ENCODE assay signal across 7 cellular contexts in the genomic region with DNA sequence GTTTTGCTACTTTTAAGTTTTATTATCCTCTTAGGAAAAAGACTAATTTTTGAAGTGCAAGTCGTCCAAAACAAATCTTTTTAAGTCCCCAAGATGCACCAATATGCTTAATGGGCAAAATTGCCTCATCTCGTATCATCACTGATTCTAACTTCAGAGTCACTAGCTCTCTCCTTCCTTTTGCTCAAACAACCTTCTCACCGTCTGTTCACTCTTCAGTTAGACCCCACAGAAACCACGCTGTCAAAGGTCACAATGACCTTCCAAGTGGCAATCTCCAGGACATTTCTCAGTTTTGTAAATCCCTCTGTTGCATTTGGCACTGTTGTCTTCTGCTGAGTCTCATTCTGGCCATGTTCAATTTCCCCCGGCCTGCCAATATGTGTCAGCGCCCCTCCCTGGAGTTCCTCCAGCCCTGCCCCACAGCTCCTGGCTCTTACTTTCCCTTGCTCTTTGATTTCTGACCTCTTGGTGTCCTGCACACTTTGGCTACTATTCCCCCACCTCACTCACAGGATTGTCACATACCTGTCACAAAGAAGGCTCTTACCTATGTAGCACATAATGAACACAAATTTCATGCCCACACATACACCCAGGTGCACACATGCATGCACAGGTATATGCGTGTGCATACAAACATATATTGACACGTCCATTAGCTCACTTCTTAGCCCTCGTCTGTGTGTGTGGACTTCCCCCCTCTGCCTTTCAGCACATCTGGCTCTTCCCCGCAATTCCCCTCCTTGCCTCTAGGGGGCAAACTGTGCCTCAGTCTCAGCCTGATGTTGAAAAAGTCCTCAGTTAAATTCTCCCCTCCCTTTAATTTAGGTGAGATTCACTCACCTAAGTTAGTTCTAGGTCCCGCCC.
A peak's percentile ranks its signal among the peaks of the same experiment; 100 is the strongest.
DNase-seq lines count a peak whose midpoint lies in the region; ATAC-seq and TF ChIP-seq lines count a peak whose summit lies in the region.

No MANE protein-coding gene starts in this region.

- ATAC-seq in GM18502 (IDR thresholded peaks at IDR 0.05; ENCODE audit: poor library complexity, unreplicated experiment) (peak; percentile 84), HG02588 (IDR thresholded peaks at IDR 0.05; ENCODE audit: unreplicated experiment) (peak; percentile 85), sciatic nerve (peak; percentile 89)

- DNase-seq in NCI-H2171 treated with DMSO at 0.1 percent for 48 hours (lab: John Stamatoyannopoulos, UW), result peak; percentile 31
- DNase-seq in activated CD8-positive, alpha-beta memory T cell treated with anti-CD3 and anti-CD28 coated beads, Interleukin-2, amount 50 U/mL, for 1 hour (ENCODE audit: extremely low read depth), result peak; percentile 12
- no peak for DNase-seq in fibroblast of the aortic adventitia (ENCODE audit: low read depth)
- DNase-seq in sciatic nerve (ENCODE audit: low spot score), result peak; percentile 61
- DNase-seq in 8988T, result no peak

- peak; percentile 75 for TF ChIP-seq CTCF in fibroblast of the aortic adventitia (IDR thresholded peaks at IDR 0.05; ENCODE audit: insufficient read depth, low read length)

- intact Hi-C loops in sciatic nerve (cut with DNase I), result no loop called here

- H3K4me3 ChIP-seq in fibroblast of the aortic adventitia (ENCODE audit: low read depth, low read length), result no peak overlapping the region

Comparison
In these comparisons a context has a peak if more than half of its experiments do, and no peak if none do; other contexts are left out.
1. DNase-seq: peak in NCI-H2171 treated with DMSO at 0.1 percent for 48 hours (single experiment), activated CD8-positive, alpha-beta memory T cell treated with anti-CD3 and anti-CD28 coated beads, Interleukin-2, amount 50 U/mL, for 1 hour (single experiment) and sciatic nerve (single experiment); none in fibroblast of the aortic adventitia (single experiment) and 8988T (single experiment).
2. Peak in every context shown above with its lines, with median percentiles within 50 percentile points of each other: ATAC-seq.